18 cellular contexts compared by ENCODE assay signal in the genomic region with DNA sequence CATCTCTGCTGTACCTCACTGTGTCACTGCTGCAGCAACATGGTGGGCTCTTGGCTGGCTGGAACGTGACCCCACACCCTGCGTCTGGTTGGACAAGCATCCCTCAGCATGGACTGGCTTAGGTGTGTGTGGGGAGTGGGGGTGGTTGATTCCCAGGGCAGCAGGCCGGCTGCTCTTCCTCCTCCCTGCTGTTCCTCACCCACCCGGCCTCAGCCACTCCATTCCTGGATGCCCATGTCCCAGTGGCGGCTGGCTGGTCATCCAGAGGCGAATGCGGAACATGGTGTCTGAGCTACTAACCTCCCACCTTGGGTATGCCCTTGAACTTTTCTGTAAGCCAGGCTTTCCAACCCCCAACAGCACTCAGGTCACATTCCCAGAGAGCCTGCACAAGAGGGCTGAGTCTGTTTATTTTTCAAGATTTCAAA.
DNase-seq lines count a peak whose midpoint lies in the region; ATAC-seq and TF ChIP-seq lines count a peak whose summit lies in the region.
"Had no signal": no experiment of that assay in that cellular context is flagged by ENCODE, and none has a peak within 500 bp of the region (broad histone marks: within the 10 kb centered on the region; RNA-seq: fewer than 3 reads in every experiment).

No MANE protein-coding gene starts in this region.

- H3K4me1 Mint-ChIP-seq in activated CD4-positive, alpha-beta T cell treated with anti-CD3 and anti-CD28 coated beads, Interleukin-2, amount 10 ng/mL, durations not matched to agents 7 days and 5 days, result peaks cover 91% of the 10 kb centered on the region
- peaks cover 19% of the 10 kb centered on the region for H3K4me1 Mint-ChIP-seq in endodermal cell

- H2AFZ ChIP-seq in mesenchymal stem cell (ENCODE audit: low read depth, low read length), result no peak overlapping the region
- H2AFZ ChIP-seq: neural progenitor cell had no signal

- no peak overlapping the region for H3K4me3 Mint-ChIP-seq in activated CD4-positive, alpha-beta T cell treated with anti-CD3 and anti-CD28 coated beads, Interleukin-2, amount 10 ng/mL, durations not matched to agents 7 days and 5 days
- no peak overlapping the region for H3K4me3 Mint-ChIP-seq in endodermal cell
- H3K4me3 Mint-ChIP-seq: activated T-cell treated with anti-CD3 and anti-CD28 coated beads, Interleukin-2, amount 50 U/mL, for 24 hours; neural progenitor cell had no signal

- H3K36me3 Mint-ChIP-seq in activated CD4-positive, alpha-beta T cell treated with anti-CD3 and anti-CD28 coated beads, Interleukin-2, amount 10 ng/mL, durations not matched to agents 7 days and 5 days (ENCODE audit: low read depth), result peaks cover 3% of the 10 kb centered on the region
- H3K36me3 Mint-ChIP-seq in endodermal cell (ENCODE audit: low read depth), result no peaks in the 10 kb centered on the region
- H3K36me3 Mint-ChIP-seq: neural progenitor cell had no signal

- no peak overlapping the region for H3K4me2 ChIP-seq in mesenchymal stem cell (ENCODE audit: low read length, poor library complexity, severe bottlenecking)
- H3K4me2 ChIP-seq: A549, neural progenitor cell had no signal

- no peak for DNase-seq in activated CD4-positive, alpha-beta T cell treated with anti-CD3 and anti-CD28 coated beads, Interleukin-2, amount 10 ng/mL, durations not matched to agents 7 days and 5 days
- no peak for DNase-seq in activated CD4-positive, alpha-beta T cell treated with anti-CD3 and anti-CD28 coated beads, Interleukin-2, amount 50 U/mL, for 48 hours
- DNase-seq in endodermal cell (no peak), mesenchymal stem cell (no peak), thyroid gland (peak; percentile 64 to 66), amniotic stem cell (lab: John Stamatoyannopoulos, UW) (no peak), HK-2 (ENCODE audit: unreplicated experiment) (no peak)
- DNase-seq: activated CD4-positive, alpha-beta T cell treated with anti-CD3 and anti-CD28 coated beads for 1 hour; activated T-cell treated with anti-CD3 and anti-CD28 coated beads, Interleukin-2, amount 50 U/mL, for 24 hours; EL; NCI-H2171 treated with DMSO at 0.1 percent for 48 hours; NK-92 treated with Interleukin-12 subunit alpha and Interleukin-12 subunit beta, amount 100 ng/mL, for 24 hours; small intestine; stimulated activated naive CD4-positive, alpha-beta T cell treated with Interleukin-2 at 50 U/mL for 16 hours; T-helper 2 cell had no signal

- peaks cover 2% of the 10 kb centered on the region for H3K4me1 ChIP-seq in endodermal cell (ENCODE audit: control insufficient read depth, insufficient read depth, low read length)
- H3K4me1 ChIP-seq in mesenchymal stem cell (ENCODE audit: control insufficient read depth, insufficient read depth, low read depth, low read length), result peaks cover 22% of the 10 kb centered on the region
- H3K4me1 ChIP-seq in thyroid gland, result peaks cover 63 to 74% of the 10 kb centered on the region in 2 donors

- ATAC-seq in GM21390 (IDR thresholded peaks at IDR 0.05; ENCODE audit: unreplicated experiment), result no peak
- ATAC-seq: A549 had no signal

- H3K18ac ChIP-seq in mesenchymal stem cell (ENCODE audit: low read depth in 1 of 2, low read length in 2 of 2), result peak overlapping the region in 1 of 2 experiments; percentile 79

- H2BK120ac ChIP-seq in mesenchymal stem cell (ENCODE audit: low read depth, low read length), result no peak overlapping the region

- intact Hi-C loops in thyroid gland (cut with DNase I), result no loop called here

- CTCF ChIA-PET in activated CD4-positive, alpha-beta T cell treated with anti-CD3 and anti-CD28 coated beads, Interleukin-2, amount 10 ng/mL, durations not matched to agents 7 days and 5 days (lab: Charles Lee), result interaction anchor here (0.9 to 1.8 kb wide), 2 partner anchors 14 to 17 kb away, joined by 4 to 6 read pairs; no protein-coding TSS in a partner anchor

- POLR2A ChIA-PET in activated CD4-positive, alpha-beta T cell treated with anti-CD3 and anti-CD28 coated beads, Interleukin-2, amount 10 ng/mL, durations not matched to agents 7 days and 5 days (lab: Charles Lee), result no interaction called here

- H2AK5ac ChIP-seq in mesenchymal stem cell (ENCODE audit: low read length, severe bottlenecking), result no peak overlapping the region

- H3K4me3 ChIP-seq in endodermal cell (ENCODE audit: low read length) (no peak overlapping the region), mesenchymal stem cell (ENCODE audit: insufficient read depth in 1 of 2, low read depth in 1 of 2, low read length in 2 of 2) (no peak overlapping the region), thyroid gland (replicated peaks in 1 of 3) (no peak overlapping the region)
- H3K4me3 ChIP-seq: A549, neural progenitor cell had no signal

- H3K9me3 ChIP-seq in endodermal cell (ENCODE audit: control insufficient read depth, low read length) (no peaks in the 10 kb centered on the region), mesenchymal stem cell (ENCODE audit: control insufficient read depth, low read length) (no peaks in the 10 kb centered on the region), thyroid gland (no peaks in the 10 kb centered on the region)
- H3K9me3 ChIP-seq: A549 had no signal

- no peak for TF ChIP-seq POLR2A in thyroid gland (IDR thresholded peaks at IDR 0.05)

- H4K8ac ChIP-seq in mesenchymal stem cell (ENCODE audit: low read length), result peak overlapping the region; percentile 29

- H3K9ac ChIP-seq in endodermal cell (ENCODE audit: extremely low read depth, low read length, poor library complexity, severe bottlenecking) (no peak overlapping the region), mesenchymal stem cell (ENCODE audit: low read length) (no peak overlapping the region)
- H3K9ac ChIP-seq: neural progenitor cell had no signal

- H3K9me3 Mint-ChIP-seq in activated CD4-positive, alpha-beta T cell treated with anti-CD3 and anti-CD28 coated beads, Interleukin-2, amount 10 ng/mL, durations not matched to agents 7 days and 5 days, result no peaks in the 10 kb centered on the region
- no peaks in the 10 kb centered on the region for H3K9me3 Mint-ChIP-seq in endodermal cell
- H3K9me3 Mint-ChIP-seq: activated T-cell treated with anti-CD3 and anti-CD28 coated beads, Interleukin-2, amount 50 U/mL, for 24 hours; neural progenitor cell had no signal

- TF ChIP-seq CTCF in endodermal cell (conservative IDR thresholded peaks at IDR 0.05), result no peak
- TF ChIP-seq CTCF in thyroid gland (IDR thresholded peaks at IDR 0.05), result no peak

- H2BK12ac ChIP-seq in mesenchymal stem cell (ENCODE audit: low read length in 2 of 2), result peak overlapping the region in 1 of 2 experiments; percentile 84

- peaks cover 35% of the 10 kb centered on the region for H3K79me1 ChIP-seq in mesenchymal stem cell (replicated peaks; ENCODE audit: low read length, poor library complexity, severe bottlenecking)

- H2BK15ac ChIP-seq in mesenchymal stem cell (ENCODE audit: low read depth, poor library complexity, severe bottlenecking), result peak overlapping the region; percentile 39

- no peaks in the 10 kb centered on the region for H3K36me3 ChIP-seq in endodermal cell (ENCODE audit: control insufficient read depth, insufficient read depth, low read length)
- H3K36me3 ChIP-seq in mesenchymal stem cell (ENCODE audit: control insufficient read depth in 1 of 2, insufficient read depth in 2 of 2, low read depth in 1 of 2, low read length in 2 of 2), result no peaks in the 10 kb centered on the region
- no peaks in the 10 kb centered on the region for H3K36me3 ChIP-seq in thyroid gland
- H3K36me3 ChIP-seq: neural progenitor cell had no signal

- no peak overlapping the region for H2BK5ac ChIP-seq in mesenchymal stem cell (ENCODE audit: low read depth, low read length, poor library complexity, severe bottlenecking)

- peak overlapping the region; percentile 7 for H3K27ac Mint-ChIP-seq in activated CD4-positive, alpha-beta T cell treated with anti-CD3 and anti-CD28 coated beads, Interleukin-2, amount 10 ng/mL, durations not matched to agents 7 days and 5 days
- peak overlapping the region; percentile 39 for H3K27ac Mint-ChIP-seq in endodermal cell
- H3K27ac Mint-ChIP-seq: neural progenitor cell had no signal

- peak overlapping the region in 1 of 2 experiments; percentile 87 for H3K23ac ChIP-seq in mesenchymal stem cell (ENCODE audit: low read length in 2 of 2)

- peak overlapping the region in 1 of 2 experiments; percentile 45 for H3K14ac ChIP-seq in mesenchymal stem cell (ENCODE audit: low read length in 2 of 2)

- peaks cover 13% of the 10 kb centered on the region for H3K27me3 ChIP-seq in endodermal cell (ENCODE audit: control insufficient read depth, insufficient read depth, low read length, poor library complexity, severe bottlenecking)
- H3K27me3 ChIP-seq in mesenchymal stem cell (ENCODE audit: control insufficient read depth in 1 of 2, insufficient read depth in 1 of 2, low read length in 2 of 2), result no peaks in the 10 kb centered on the region
- H3K27me3 ChIP-seq in thyroid gland, result no peaks in the 10 kb centered on the region

- H3K27ac ChIP-seq in endodermal cell (ENCODE audit: low read depth, low read length) (no peak overlapping the region), mesenchymal stem cell (ENCODE audit: low read length, poor library complexity, severe bottlenecking) (no peak overlapping the region), thyroid gland (peak overlapping the region; percentile 80 to 87 (median 87))
- H3K27ac ChIP-seq: neural progenitor cell had no signal

- peak overlapping the region in 1 of 2 experiments; percentile 9 for H3K4ac ChIP-seq in mesenchymal stem cell (ENCODE audit: low read depth in 1 of 2, low read length in 2 of 2)

- H3K27me3 Mint-ChIP-seq in activated CD4-positive, alpha-beta T cell treated with anti-CD3 and anti-CD28 coated beads, Interleukin-2, amount 10 ng/mL, durations not matched to agents 7 days and 5 days, result no peaks in the 10 kb centered on the region
- peaks cover 9% of the 10 kb centered on the region for H3K27me3 Mint-ChIP-seq in endodermal cell (ENCODE audit: insufficient read depth)
- H3K27me3 Mint-ChIP-seq: activated T-cell treated with anti-CD3 and anti-CD28 coated beads, Interleukin-2, amount 50 U/mL, for 24 hours had no signal

- peak overlapping the region; percentile 64 for H4K91ac ChIP-seq in mesenchymal stem cell (ENCODE audit: low read length)

- WGBS in endodermal cell (ENCODE audit: insufficient coverage in 1 of 2, insufficient read length in 1 of 2), 2 experiments, result 77 to 90% methylated on average over 4 to 7 of the region's 7 CpGs
- WGBS in mesenchymal stem cell, result 78% methylated on average over 4 of the region's 7 CpGs
- WGBS in thyroid gland, 2 donors, result 77 to 85% methylated on average over 5 to 6 of the region's 7 CpGs

Comparison
In these comparisons a context has a peak if more than half of its experiments do, and no peak if none do; other contexts are left out.
1. DNase-seq: peak in thyroid gland (2 of 2); none in activated CD4-positive, alpha-beta T cell treated with anti-CD3 and anti-CD28 coated beads, Interleukin-2, amount 10 ng/mL, durations not matched to agents 7 days and 5 days (single experiment), activated CD4-positive, alpha-beta T cell treated with anti-CD3 and anti-CD28 coated beads, Interleukin-2, amount 50 U/mL, for 48 hours (0 of 2), endodermal cell (single experiment), mesenchymal stem cell (single experiment), amniotic stem cell (single experiment) and HK-2 (single experiment).
2. H3K27ac ChIP-seq: peak in thyroid gland (3 of 3); none in endodermal cell (single experiment) and mesenchymal stem cell (single experiment).